ENCODE assay signal across 20 cellular contexts in the genomic region with DNA sequence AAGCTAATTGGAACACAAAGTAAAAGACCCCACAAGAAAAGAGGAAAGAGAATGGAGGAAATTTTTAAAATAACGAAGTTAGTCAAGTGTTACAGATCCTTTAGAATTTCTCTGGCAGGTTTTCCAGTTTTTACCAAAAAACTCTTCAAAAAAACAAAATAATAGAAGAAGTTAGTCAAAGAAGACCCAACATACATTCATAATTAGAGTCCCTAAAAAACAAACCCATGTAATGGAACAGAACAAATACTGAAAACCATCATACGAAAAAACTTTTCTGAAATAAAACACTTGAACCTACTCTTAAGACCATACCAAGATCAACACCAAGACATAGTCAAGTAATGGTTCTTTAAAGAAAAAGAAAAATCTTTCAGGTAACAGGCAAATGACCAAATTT.
"Had no signal": no experiment of that assay in that cellular context is flagged by ENCODE, and none has a peak within 500 bp of the region (broad histone marks: within the 10 kb centered on the region; RNA-seq: fewer than 3 reads in every experiment).

No MANE protein-coding gene starts in this region.

- H3K9me3 ChIP-seq: prostate gland had no signal

- ATAC-seq: left lobe of liver had no signal

- H3K4me3 ChIP-seq: ascending aorta, prostate gland, right atrium auricular region, SK-N-MC, tibial nerve had no signal

- DNase-seq: activated CD4-positive, CD25-positive, alpha-beta regulatory T cell treated with anti-CD3 and anti-CD28 coated beads, Interleukin-2, amount 50 U/mL, for 72 hours; activated gamma-delta T cell; activated T-cell treated with anti-CD3 and anti-CD28 coated beads, Interleukin-2, amount 50 U/mL, for 1 hour; cortex of kidney; head of caudate nucleus; kidney; stimulated activated CD4-positive, alpha-beta T cell treated with anti-CD3 and anti-CD28 coated beads, Interleukin-12 subunit alpha, Interleukin-12 subunit beta, amount 100 ng/mL, for 4 hours; stimulated activated CD4-positive, alpha-beta T cell treated with anti-CD3 and anti-CD28 coated beads, Interleukin-1b, Interleukin-23, amount 100 ng/mL, for 48 hours; stimulated activated CD8-positive, alpha-beta memory T cell treated with anti-CD3 and anti-CD28 coated beads, Interleukin-4, amount 100 ng/mL, for 48 hours; stimulated activated naive CD4-positive, alpha-beta T cell treated with Interleukin-2 at 50 U/mL for 16 hours; substantia nigra had no signal

- H3K4me3 Mint-ChIP-seq: mesothelial cell of epicardium, neural crest cell had no signal

- H3K4me1 ChIP-seq: prostate gland, tibial nerve had no signal

- H3K36me3 ChIP-seq: ascending aorta, prostate gland, right atrium auricular region had no signal

- H3K27ac ChIP-seq: ascending aorta, prostate gland, right atrium auricular region, SK-N-MC, tibial nerve, VCaP had no signal

- H3K27ac Mint-ChIP-seq: mesothelial cell of epicardium had no signal

- H3K27me3 ChIP-seq: ascending aorta, right atrium auricular region, tibial nerve had no signal
